19 cellular contexts compared by ENCODE assay signal in genomic region chr18:49597152-49597551, GRCh38.
DNase-seq lines count a peak whose midpoint lies in the region; ATAC-seq and TF ChIP-seq lines count a peak whose summit lies in the region.
"Had no signal": no experiment of that assay in that cellular context is flagged by ENCODE, and none has a peak within 500 bp of the region (broad histone marks: within the 10 kb centered on the region; RNA-seq: fewer than 3 reads in every experiment).

No MANE protein-coding gene starts in this region.

- peaks cover 6% of the 10 kb centered on the region for H3K36me3 Mint-ChIP-seq in nephron (ENCODE audit: low read depth)
- H3K36me3 Mint-ChIP-seq: activated naive CD4-positive, alpha-beta T cell treated with anti-CD3 and anti-CD28 coated beads, Interleukin-2, amount 50 U/mL, for 24 hours had no signal

- no peaks in the 10 kb centered on the region for H3K9me3 Mint-ChIP-seq in nephron
- H3K9me3 Mint-ChIP-seq: activated naive CD4-positive, alpha-beta T cell treated with anti-CD3 and anti-CD28 coated beads, Interleukin-2, amount 50 U/mL, for 24 hours had no signal

- DNase-seq in NCI-H1436 (lab: John Stamatoyannopoulos, UW) (peak; percentile 8), NCI-H1436 treated with DMSO at 0.1 percent for 48 hours (lab: John Stamatoyannopoulos, UW) (no peak), NCI-H1417 (lab: John Stamatoyannopoulos, UW) (peak; percentile 11 to 96 (median 86)), RWPE1 (ENCODE audit: low spot score) (no peak), anterior cingulate cortex (lab: John Stamatoyannopoulos, UW) (no peak)
- DNase-seq in effector CD4-positive, alpha-beta T cell: no peak
- DNase-seq: activated CD4-positive, alpha-beta T cell treated with anti-CD3 and anti-CD28 coated beads, Interleukin-2, amount 50 U/mL, for 1 hour; activated T-cell treated with anti-CD3 and anti-CD28 coated beads, Interleukin-2, amount 50 U/mL, for 1 hour; brain microvascular endothelial cell; head of caudate nucleus; NCI-H446 treated with DMSO at 0.1 percent for 48 hours; PC-9; stomach; uterus had no signal

- TF ChIP-seq CTCF in RWPE1 (conservative IDR thresholded peaks at IDR 0.05; ENCODE audit: low read depth): no peak
- no peak for TF ChIP-seq CTCF in nephron (IDR thresholded peaks at IDR 0.05; ENCODE audit: unreplicated experiment in 3 of 3)

- peak overlapping the region in 2 of 3 experiments; percentile 16 to 40 for H3K27ac Mint-ChIP-seq in nephron
- H3K27ac Mint-ChIP-seq: activated naive CD4-positive, alpha-beta T cell treated with anti-CD3 and anti-CD28 coated beads, Interleukin-2, amount 50 U/mL, for 24 hours had no signal

- H3K4me1 Mint-ChIP-seq in nephron: no peaks in the 10 kb centered on the region
- H3K4me1 Mint-ChIP-seq: activated naive CD4-positive, alpha-beta T cell treated with anti-CD3 and anti-CD28 coated beads, Interleukin-2, amount 50 U/mL, for 24 hours had no signal

- POLR2A ChIA-PET in RWPE1 (lab: Yijun Ruan, JAX; ENCODE audit: low non-redundant PET): no interaction called here

- H3K27ac ChIP-seq in RWPE1: peak overlapping the region; percentile 61
- H3K27ac ChIP-seq: BLaER1 treated with 17β-estradiol and CSF1 and Interleukin-3, amounts not matched to agents 10 nM and 100 nM; brain microvascular endothelial cell; PC-9; stomach; uterus had no signal

- no peak for ATAC-seq in HG03378 (IDR thresholded peaks at IDR 0.05; ENCODE audit: unreplicated experiment)
- ATAC-seq: SK-N-SH treated with all-trans-retinoic acid at 6 μM for 48 hours had no signal

- CTCF ChIA-PET in RWPE1 (lab: Yijun Ruan, JAX): interaction anchor here (0.6 to 0.9 kb wide), 3 partner anchors 148 to 295 kb away, joined by 3 to 6 read pairs (median 4); no protein-coding TSS in a partner anchor

- H3K4me3 Mint-ChIP-seq in nephron: no peak overlapping the region
- H3K4me3 Mint-ChIP-seq: activated naive CD4-positive, alpha-beta T cell treated with anti-CD3 and anti-CD28 coated beads, Interleukin-2, amount 50 U/mL, for 24 hours had no signal

- peaks cover 6% of the 10 kb centered on the region for H3K27me3 Mint-ChIP-seq in nephron (ENCODE audit: low read depth)

Comparison
In these comparisons a context has a peak if more than half of its experiments do, and no peak if none do; other contexts are left out.
1. DNase-seq: peak in NCI-H1436 (single experiment) and NCI-H1417 (3 of 3); none in NCI-H1436 treated with DMSO at 0.1 percent for 48 hours (single experiment), RWPE1 (single experiment), anterior cingulate cortex (0 of 58) and effector CD4-positive, alpha-beta T cell (single experiment).